ENCODE assay signal across 22 cellular contexts in the genomic region with DNA sequence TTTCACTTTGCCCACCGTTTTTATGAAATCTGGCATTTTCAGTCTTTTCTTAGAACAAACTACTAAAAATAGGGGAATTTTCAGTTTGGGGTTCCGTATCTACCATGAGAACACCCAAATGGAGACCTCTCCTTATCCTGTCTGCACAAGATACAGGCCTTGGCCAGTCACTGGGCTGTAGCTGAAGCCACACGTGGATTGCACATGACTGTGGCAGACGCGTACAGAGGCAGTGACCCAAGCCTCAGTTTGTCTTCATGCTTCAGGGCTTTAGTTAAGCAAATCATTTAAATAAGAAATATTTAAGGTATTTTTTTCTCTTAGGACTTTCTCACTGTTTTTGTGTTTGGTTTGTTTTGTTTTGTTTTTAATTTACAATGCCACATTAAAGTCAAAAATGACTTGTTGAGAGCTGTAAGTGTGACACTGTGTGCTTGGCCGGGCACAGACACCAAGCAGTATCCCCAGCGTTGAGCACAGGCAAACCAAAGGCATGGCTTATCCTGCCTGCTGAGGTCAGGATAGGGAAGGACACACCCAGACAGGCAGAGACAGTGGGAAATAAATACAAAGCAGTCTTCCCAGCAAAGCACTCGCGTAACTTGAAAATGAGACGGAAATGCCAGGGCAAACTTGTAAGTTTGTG. TPM values are rescaled to one million over a fixed set of nuclear protein-coding genes. Genes with fewer than 3 reads are reported as not detected.
DNase-seq lines count a peak whose midpoint lies in the region; ATAC-seq and TF ChIP-seq lines count a peak whose summit lies in the region.
"Had no signal": no experiment of that assay in that cellular context is flagged by ENCODE, and none has a peak within 500 bp of the region (broad histone marks: within the 10 kb centered on the region; RNA-seq: fewer than 3 reads in every experiment).

No MANE protein-coding gene starts in this region.

- H3K36me3 ChIP-seq in right atrium auricular region: peaks cover 8% of the 10 kb centered on the region

- no CpG with 5 or more reads among the region's 10 CpGs for WGBS in H9 (ENCODE audit: extremely low coverage, insufficient read length, low lambda C conversion rate)

- H2BK12ac ChIP-seq in H9 (ENCODE audit: insufficient read length, low read depth, low read length): no peak overlapping the region

- no peak overlapping the region for H3K14ac ChIP-seq in H9 (ENCODE audit: insufficient read depth, low read length)

- POLR2A ChIA-PET in WTC11 (lab: Charles Lee): no interaction called here

- TF ChIP-seq CTCF in H9 (conservative IDR thresholded peaks at IDR 0.05): no peak
- no peak for TF ChIP-seq CTCF in WTC11 (IDR thresholded peaks at IDR 0.05)
- no peak for TF ChIP-seq CTCF in right atrium auricular region (IDR thresholded peaks at IDR 0.05)

- no peak overlapping the region for H3K23ac ChIP-seq in H9 (ENCODE audit: insufficient read length, low read depth, low read length)

- H4K20me1 ChIP-seq in H9 (ENCODE audit: control insufficient read depth, insufficient read depth, insufficient read length): no peaks in the 10 kb centered on the region

- H2BK120ac ChIP-seq in H9 (ENCODE audit: low read depth, low read length, poor library complexity, severe bottlenecking): no peak overlapping the region

- H3K4me1 Mint-ChIP-seq in H9: peaks cover 3 to 7% of the 10 kb centered on the region in 2 experiments; a peak in 3 of 4 replicates
- H3K4me1 Mint-ChIP-seq in WTC11: 0 out of 2 replicates have a peak, but pooled peaks cover 3% of the 10 kb centered on the region
- H3K4me1 Mint-ChIP-seq in stimulated activated effector memory CD8-positive, alpha-beta T cell treated with anti-CD3 and anti-CD28 coated beads, Interleukin-12 subunit alpha, Interleukin-12 subunit beta, amount 100 ng/mL, for 72 hours: no peaks in the 10 kb centered on the region
- H3K4me1 Mint-ChIP-seq: activated CD4-positive, alpha-beta T cell treated with anti-CD3 and anti-CD28 coated beads, Interleukin-2, amount 10 ng/mL, durations not matched to agents 24 days and 14 days; stimulated activated naive B cell treated with anti-CD40 and anti-IgM and Interleukin-4, amounts not matched to agents 10 μg/mL and 1 μg/mL and 100 μg/mL, for 72 hours had no signal

- H4K8ac ChIP-seq in H9 (replicated peaks; ENCODE audit: insufficient read length, low read depth, low read length): no peak overlapping the region

- H3K79me2 ChIP-seq in H9 (ENCODE audit: insufficient read depth, low read length): no peaks in the 10 kb centered on the region

- no peak overlapping the region for H3T11ph ChIP-seq in H9 (ENCODE audit: low read length)

- no peak overlapping the region for H3K4me2 ChIP-seq in H9 (ENCODE audit: insufficient read depth, insufficient read length, low read length)

- H3K4ac ChIP-seq in H9 (ENCODE audit: low read depth, low read length): no peak overlapping the region

- H3K27me3 Mint-ChIP-seq in H9 (ENCODE audit: low read depth) (no peaks in the 10 kb centered on the region), WTC11 (ENCODE audit: low read depth) (no peaks in the 10 kb centered on the region)
- H3K27me3 Mint-ChIP-seq: activated CD4-positive, alpha-beta T cell treated with anti-CD3 and anti-CD28 coated beads, Interleukin-2, amount 10 ng/mL, durations not matched to agents 24 days and 14 days; naive thymus-derived CD4-positive, alpha-beta T cell; stimulated activated naive B cell treated with anti-CD40 and anti-IgM and Interleukin-4, amounts not matched to agents 10 μg/mL and 1 μg/mL and 100 μg/mL, for 72 hours had no signal

- peaks cover 8 to 25% (median 21%) of the 10 kb centered on the region in 3 experiments; a peak in 5 of 7 replicates for H3K36me3 Mint-ChIP-seq in H9 (ENCODE audit: insufficient read depth in 1 of 3, low read depth in 3 of 3)
- H3K36me3 Mint-ChIP-seq in WTC11: peaks cover 13% of the 10 kb centered on the region
- peaks cover 70% of the 10 kb centered on the region for H3K36me3 Mint-ChIP-seq in stimulated activated effector memory CD8-positive, alpha-beta T cell treated with anti-CD3 and anti-CD28 coated beads, Interleukin-12 subunit alpha, Interleukin-12 subunit beta, amount 100 ng/mL, for 72 hours

- H2BK20ac ChIP-seq in H9 (ENCODE audit: low read depth, low read length, poor library complexity, severe bottlenecking): no peak overlapping the region

- no peak overlapping the region for H3K4me3 ChIP-seq in right atrium auricular region
- H3K4me3 ChIP-seq: spleen, thoracic aorta had no signal

- H3K79me1 ChIP-seq in H9 (ENCODE audit: insufficient read depth, low read depth, low read length, poor library complexity, severe bottlenecking): no peaks in the 10 kb centered on the region

- ATAC-seq in WTC11 (peak; percentile 46; the same call in 1 of the 2 replicates), GM18520 (IDR thresholded peaks at IDR 0.05; ENCODE audit: unreplicated experiment) (no peak), GM18505 (IDR thresholded peaks at IDR 0.05; ENCODE audit: unreplicated experiment) (no peak)
- no peak for ATAC-seq in stimulated activated effector memory CD8-positive, alpha-beta T cell treated with anti-CD3 and anti-CD28 coated beads, Interleukin-12 subunit alpha, Interleukin-12 subunit beta, amount 100 ng/mL, for 72 hours
- ATAC-seq: naive thymus-derived CD4-positive, alpha-beta T cell; stimulated activated naive B cell treated with anti-CD40 and anti-IgM and Interleukin-4, amounts not matched to agents 10 μg/mL and 1 μg/mL and 100 μg/mL, for 72 hours had no signal

- TF ChIP-seq POLR2A in GM18505 (IDR thresholded peaks at IDR 0.05; ENCODE audit: borderline replicate concordance, extremely low read depth, insufficient read depth, insufficient read length): no peak

- H3K9ac ChIP-seq in H9 (ENCODE audit: extremely low read depth, insufficient read length, low read length): no peak overlapping the region

- CTCF ChIA-PET in WTC11 (lab: Charles Lee): interaction anchor here (0.7 to 3.2 kb wide), 4 partner anchors 9 to 28 kb away, joined by 3 to 24 read pairs (median 8); no protein-coding TSS in a partner anchor

- no peaks in the 10 kb centered on the region for H3K9me3 Mint-ChIP-seq in H9
- H3K9me3 Mint-ChIP-seq in WTC11: no peaks in the 10 kb centered on the region
- no peaks in the 10 kb centered on the region for H3K9me3 Mint-ChIP-seq in stimulated activated effector memory CD8-positive, alpha-beta T cell treated with anti-CD3 and anti-CD28 coated beads, Interleukin-12 subunit alpha, Interleukin-12 subunit beta, amount 100 ng/mL, for 72 hours
- H3K9me3 Mint-ChIP-seq: activated CD4-positive, alpha-beta T cell treated with anti-CD3 and anti-CD28 coated beads, Interleukin-2, amount 10 ng/mL, durations not matched to agents 24 days and 14 days; mesothelial cell of epicardium; naive thymus-derived CD4-positive, alpha-beta T cell; stimulated activated naive B cell treated with anti-CD40 and anti-IgM and Interleukin-4, amounts not matched to agents 10 μg/mL and 1 μg/mL and 100 μg/mL, for 72 hours; T-helper 2 cell treated with Interferon-gamma antibody and Interleukin-4, amounts not matched to agents 5 μg/mL and 100 μg/mL, for 36 hours had no signal

- H3K23me2 ChIP-seq in H9 (ENCODE audit: insufficient read length, low read depth, low read length, poor library complexity, severe bottlenecking): no peaks in the 10 kb centered on the region

- H4K91ac ChIP-seq in H9 (ENCODE audit: insufficient read length, low read depth, low read length): no peak overlapping the region

- no peak overlapping the region for H3K18ac ChIP-seq in H9 (ENCODE audit: insufficient read length, low read depth, low read length)

- no peaks in the 10 kb centered on the region for H3K9me3 ChIP-seq in H9 (ENCODE audit: control insufficient read depth, low read depth, low read length)
- no peaks in the 10 kb centered on the region for H3K9me3 ChIP-seq in right atrium auricular region
- H3K9me3 ChIP-seq: spleen, thoracic aorta had no signal

- no peak overlapping the region for H3K27ac ChIP-seq in H9 (ENCODE audit: insufficient read length, low read depth, low read length)
- H3K27ac ChIP-seq in right atrium auricular region: peak overlapping the region; percentile 32 to 40
- H3K27ac ChIP-seq: thoracic aorta had no signal

- H3K27ac Mint-ChIP-seq in H9: peak overlapping the region in 2 of 3 experiments; percentile 26 to 86; a peak in 3 of 7 replicates
- no peak overlapping the region; the same call in 1 of the 2 replicates for H3K27ac Mint-ChIP-seq in WTC11
- peak overlapping the region; percentile 73 for H3K27ac Mint-ChIP-seq in stimulated activated effector memory CD8-positive, alpha-beta T cell treated with anti-CD3 and anti-CD28 coated beads, Interleukin-12 subunit alpha, Interleukin-12 subunit beta, amount 100 ng/mL, for 72 hours
- H3K27ac Mint-ChIP-seq: activated CD4-positive, alpha-beta T cell treated with anti-CD3 and anti-CD28 coated beads, Interleukin-2, amount 10 ng/mL, durations not matched to agents 24 days and 14 days; T-helper 2 cell treated with Interferon-gamma antibody and Interleukin-4, amounts not matched to agents 5 μg/mL and 100 μg/mL, for 36 hours had no signal

- no peak overlapping the region for H2BK5ac ChIP-seq in H9 (ENCODE audit: insufficient read length, low read length)

- no peaks in the 10 kb centered on the region for H3K4me1 ChIP-seq in H9 (ENCODE audit: insufficient read depth, low read length)
- peaks cover 0 to 23% of the 10 kb centered on the region in 2 donors for H3K4me1 ChIP-seq in right atrium auricular region

- H3K4me3 Mint-ChIP-seq in H9 (no peak overlapping the region), WTC11 (no peak overlapping the region)
- H3K4me3 Mint-ChIP-seq in stimulated activated effector memory CD8-positive, alpha-beta T cell treated with anti-CD3 and anti-CD28 coated beads, Interleukin-12 subunit alpha, Interleukin-12 subunit beta, amount 100 ng/mL, for 72 hours: no peak overlapping the region
- H3K4me3 Mint-ChIP-seq: activated CD4-positive, alpha-beta T cell treated with anti-CD3 and anti-CD28 coated beads, Interleukin-2, amount 10 ng/mL, durations not matched to agents 24 days and 14 days; mesothelial cell of epicardium; naive thymus-derived CD4-positive, alpha-beta T cell; stimulated activated naive B cell treated with anti-CD40 and anti-IgM and Interleukin-4, amounts not matched to agents 10 μg/mL and 1 μg/mL and 100 μg/mL, for 72 hours; T-helper 2 cell treated with Interferon-gamma antibody and Interleukin-4, amounts not matched to agents 5 μg/mL and 100 μg/mL, for 36 hours had no signal

- H2BK15ac ChIP-seq in H9 (ENCODE audit: low read depth, low read length): no peak overlapping the region

- no peak overlapping the region for H2AK5ac ChIP-seq in H9 (ENCODE audit: insufficient read length, low read length)

- H3K27me3 ChIP-seq in H9 (ENCODE audit: insufficient read depth, low read length): no peaks in the 10 kb centered on the region
- H3K27me3 ChIP-seq in right atrium auricular region: no peaks in the 10 kb centered on the region
- H3K27me3 ChIP-seq: spleen had no signal

- no peak overlapping the region for H4K5ac ChIP-seq in H9 (ENCODE audit: insufficient read length, low read depth, low read length)

- H2AFZ ChIP-seq in H9 (ENCODE audit: low read length): no peak overlapping the region

- no peak overlapping the region for H3K56ac ChIP-seq in H9 (ENCODE audit: insufficient read length, low read depth, low read length)

- no peak for DNase-seq in H9
- no peak for DNase-seq in WTC11 (ENCODE audit: low spot score)
- DNase-seq in right atrium auricular region (ENCODE audit: low spot score): no peak
- no peak for DNase-seq in stimulated activated effector memory CD8-positive, alpha-beta T cell treated with anti-CD3 and anti-CD28 coated beads, Interleukin-12 subunit alpha, Interleukin-12 subunit beta, amount 100 ng/mL, for 72 hours (ENCODE audit: low spot score in 2 of 2)
- no peak for DNase-seq in cerebellar cortex (ENCODE audit: low spot score)
- DNase-seq: activated CD4-positive, alpha-beta T cell treated with anti-CD3 and anti-CD28 coated beads, Interleukin-2, amount 10 ng/mL, durations not matched to agents 24 days and 14 days; activated naive CD4-positive, alpha-beta T cell; activated T-cell treated with anti-CD3 and anti-CD28 coated beads, Interleukin-2, amount 50 U/mL, for 48 hours; amygdala; Karpas-422; kidney glomerular epithelial cell; naive thymus-derived CD4-positive, alpha-beta T cell; NCI-H1436 treated with DMSO at 0.1 percent for 48 hours; NCI-H2171; spleen; stimulated activated CD4-positive, alpha-beta T cell treated with anti-CD3 and anti-CD28 coated beads, Interleukin-4, amount 100 ng/mL, for 1 hour; stimulated activated naive B cell treated with anti-CD40 and anti-IgM and Interleukin-4, amounts not matched to agents 10 μg/mL and 1 μg/mL and 100 μg/mL, for 72 hours had no signal

RNA-seq across cellular contexts. Expression of a gene that starts 53.3 kb away (rescaled TPM):
- total RNA-seq in H9 (2021) (79.3 and 86.0 TPM in 2 replicates), WTC11 (2021) (72.3 to 74.5 TPM (median 72.8 TPM) in 3 replicates), right atrium auricular region (10 to 100 TPM; 69.5 to 73.2 TPM)

RNA-seq across cellular contexts. Expression of a gene that starts 55.2 kb away (rescaled TPM):
- 27.6 and 27.8 TPM in 2 replicates for total RNA-seq in H9 (2021)
- 22.8 to 25.0 TPM (median 23.0 TPM) in 3 replicates for total RNA-seq in WTC11 (2021)
- total RNA-seq in right atrium auricular region: 10 to 100 TPM; 13.2 to 13.6 TPM
